ENCODE assay signal across 9 cellular contexts in genomic region chr9:109181284-109181683, GRCh38. TPM values are rescaled to one million over a fixed set of nuclear protein-coding genes. Genes with fewer than 3 reads are reported as not detected.
DNase-seq lines count a peak whose midpoint lies in the region; ATAC-seq, FAIRE-seq and TF ChIP-seq lines count a peak whose summit lies in the region.
"Had no signal": no experiment of that assay in that cellular context is flagged by ENCODE, and none has a peak within 500 bp of the region (broad histone marks: within the 10 kb centered on the region; RNA-seq: fewer than 3 reads in every experiment).

No MANE protein-coding gene starts in this region.

- no peaks in the 10 kb centered on the region for H3K9me3 Mint-ChIP-seq in activated naive CD8-positive, alpha-beta T cell treated with anti-CD3 and anti-CD28 coated beads, Interleukin-2, amount 50 U/mL, for 24 hours

- H3K4me3 ChIP-seq in small intestine (ENCODE audit: low read depth in 1 of 2, low read length in 2 of 2): no peak overlapping the region
- H3K4me3 ChIP-seq in effector memory CD4-positive, alpha-beta T cell (ENCODE audit: insufficient read depth, low read depth, low read length, poor library complexity, severe bottlenecking): no peak overlapping the region
- no peak overlapping the region for H3K4me3 ChIP-seq in testis

- H3K9me3 ChIP-seq in small intestine (ENCODE audit: control insufficient read depth, low read depth) (no peaks in the 10 kb centered on the region), testis (no peaks in the 10 kb centered on the region)
- H3K9me3 ChIP-seq in effector memory CD4-positive, alpha-beta T cell (ENCODE audit: control insufficient read depth, low read length): no peaks in the 10 kb centered on the region

- 82 to 96% (median 89%) methylated on average over 1 of the region's 1 CpG for WGBS in small intestine, 3 donors
- WGBS in testis, 2 donors: 82 to 95% methylated on average over 1 of the region's 1 CpG

- H3K4me3 Mint-ChIP-seq in activated naive CD8-positive, alpha-beta T cell treated with anti-CD3 and anti-CD28 coated beads, Interleukin-2, amount 50 U/mL, for 24 hours: no peak overlapping the region

- H3K4me1 ChIP-seq in small intestine (ENCODE audit: control insufficient read depth in 2 of 2, insufficient read depth in 1 of 2, low read depth in 1 of 2, low read length in 1 of 2) (no peaks in the 10 kb centered on the region), testis (no peaks in the 10 kb centered on the region)
- H3K4me1 ChIP-seq in effector memory CD4-positive, alpha-beta T cell (ENCODE audit: control insufficient read depth, insufficient read depth, low read length, poor library complexity, severe bottlenecking): no peaks in the 10 kb centered on the region

- intact Hi-C loops in testis (cut with DNase I; ENCODE audit: low total_unique reads): no loop called here

- FAIRE-seq in small intestine (lab: Jason Lieb, UNC): no peak

- TF ChIP-seq CTCF in GM13977 (IDR thresholded peaks at IDR 0.05; ENCODE audit: extremely low read depth, insufficient read depth, missing control alignments) (no peak), GM20000 (IDR thresholded peaks at IDR 0.05; ENCODE audit: extremely low read depth, missing control alignments) (no peak), testis (IDR thresholded peaks at IDR 0.05) (no peak)

- H3K36me3 ChIP-seq in small intestine (ENCODE audit: control insufficient read depth in 2 of 2, insufficient read depth in 2 of 2, low read length in 2 of 2) (no peaks in the 10 kb centered on the region), testis (ENCODE audit: low read depth, missing control alignments) (no peaks in the 10 kb centered on the region)
- H3K36me3 ChIP-seq in effector memory CD4-positive, alpha-beta T cell (ENCODE audit: control insufficient read depth, insufficient read depth, low read length): no peaks in the 10 kb centered on the region

- H3K4me1 Mint-ChIP-seq in activated naive CD8-positive, alpha-beta T cell treated with anti-CD3 and anti-CD28 coated beads, Interleukin-2, amount 50 U/mL, for 24 hours: peaks cover 11% of the 10 kb centered on the region

- peaks cover 10% of the 10 kb centered on the region for H3K27me3 Mint-ChIP-seq in activated naive CD8-positive, alpha-beta T cell treated with anti-CD3 and anti-CD28 coated beads, Interleukin-2, amount 50 U/mL, for 24 hours

- no peak for TF ChIP-seq POLR2A in testis (IDR thresholded peaks at IDR 0.05)

- H3K27me3 ChIP-seq in small intestine (ENCODE audit: control insufficient read depth in 2 of 2, insufficient read depth in 2 of 2, low read length in 2 of 2) (no peaks in the 10 kb centered on the region), testis (no peaks in the 10 kb centered on the region)
- no peaks in the 10 kb centered on the region for H3K27me3 ChIP-seq in effector memory CD4-positive, alpha-beta T cell (replicated peaks; ENCODE audit: control insufficient read depth, insufficient read depth, low read length, poor library complexity, severe bottlenecking)

- H3K27ac Mint-ChIP-seq in activated naive CD8-positive, alpha-beta T cell treated with anti-CD3 and anti-CD28 coated beads, Interleukin-2, amount 50 U/mL, for 24 hours: no peak overlapping the region

- no peaks in the 10 kb centered on the region for H3K36me3 Mint-ChIP-seq in activated naive CD8-positive, alpha-beta T cell treated with anti-CD3 and anti-CD28 coated beads, Interleukin-2, amount 50 U/mL, for 24 hours (ENCODE audit: low read depth)

- DNase-seq in GM13977 (ENCODE audit: low spot score): peak; percentile 67
- peak; percentile 51 for DNase-seq in GM20000 (ENCODE audit: low spot score)
- peak; percentile 25 for DNase-seq in activated naive CD8-positive, alpha-beta T cell treated with anti-CD3 and anti-CD28 coated beads, Interleukin-2, amount 50 U/mL, for 24 hours
- DNase-seq in small intestine: no peak
- DNase-seq in effector memory CD4-positive, alpha-beta T cell: no peak
- DNase-seq in testis: no peak

- in situ Hi-C loops in GM13977 (cut with MboI; ENCODE audit: low pct_unique_long_range_greater_than_20kb, low sequenced_read_pairs, unreplicated experiment): no loop called here

- no peak overlapping the region for H3K27ac ChIP-seq in small intestine (ENCODE audit: low read depth in 1 of 2, low read length in 1 of 2)
- no peak overlapping the region for H3K27ac ChIP-seq in effector memory CD4-positive, alpha-beta T cell (ENCODE audit: insufficient read depth, low read length, poor library complexity, severe bottlenecking)
- H3K27ac ChIP-seq in testis: no peak overlapping the region

- ATAC-seq in HG03432 (IDR thresholded peaks at IDR 0.05; ENCODE audit: unreplicated experiment) (peak; percentile 75), GM18858 (IDR thresholded peaks at IDR 0.05; ENCODE audit: unreplicated experiment) (no peak)
- ATAC-seq in activated naive CD8-positive, alpha-beta T cell treated with anti-CD3 and anti-CD28 coated beads, Interleukin-2, amount 50 U/mL, for 24 hours: peak; percentile 94

RNA-seq across cellular contexts. Expression of gene FRRS1L, which starts 14.2 kb away (rescaled TPM):
- under 1 TPM in 2 of 3 donors, not detected in 1; under 0.01 to 0.85 TPM for polyA plus RNA-seq in small intestine
- total RNA-seq in testis: 1 to 10 TPM; 5.3 to 9.3 TPM
- 6.0 TPM for polyA plus RNA-seq in testis (ENCODE audit: insufficient read depth, low read depth, low replicate concordance)
- total RNA-seq: NCI-H460 had no signal

Comparison
In these comparisons a context has a peak if more than half of its experiments do, and no peak if none do; other contexts are left out.
1. DNase-seq: peak in GM13977 (single experiment), GM20000 (single experiment) and activated naive CD8-positive, alpha-beta T cell treated with anti-CD3 and anti-CD28 coated beads, Interleukin-2, amount 50 U/mL, for 24 hours (single experiment); none in small intestine (single experiment), effector memory CD4-positive, alpha-beta T cell (0 of 3) and testis (single experiment).